ENCODE assay signal across 8 cellular contexts in the genomic region with DNA sequence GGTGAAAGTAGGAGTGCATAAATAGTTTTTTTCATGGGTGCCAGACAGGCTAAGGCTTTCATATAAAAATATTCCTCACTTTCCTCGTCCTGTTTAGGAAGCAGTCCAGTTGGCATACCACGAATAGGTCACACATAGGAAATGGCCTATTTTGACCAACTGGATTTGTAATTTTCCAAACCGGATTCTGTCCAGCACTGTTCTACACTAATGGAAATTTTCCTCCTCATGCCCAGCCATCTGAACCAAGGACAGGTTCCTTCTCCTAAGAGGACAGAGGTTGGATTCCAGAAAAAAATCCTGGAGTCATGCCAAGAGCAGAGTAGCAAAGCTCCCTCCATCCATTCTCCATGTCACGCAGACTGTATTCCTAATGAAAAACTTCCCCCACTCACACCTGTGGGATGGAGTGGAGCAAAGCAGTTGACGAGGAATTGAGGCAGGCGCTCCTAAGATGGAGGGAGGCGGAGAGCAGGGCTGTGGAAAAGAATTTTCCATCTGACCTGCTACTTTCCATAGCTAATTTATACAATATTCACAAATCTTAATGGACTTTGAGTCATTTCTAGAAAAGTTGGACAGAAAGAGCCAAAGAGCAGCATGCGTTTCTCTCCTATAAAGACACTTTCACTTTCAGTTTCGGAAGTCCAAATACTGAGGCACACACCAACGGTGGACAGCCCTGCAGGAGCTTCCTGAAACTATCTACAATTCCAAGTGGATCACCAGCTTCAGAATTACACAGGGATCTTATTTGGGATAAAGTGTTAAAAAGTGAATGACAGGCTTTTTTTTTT. TPM values are rescaled to one million over a fixed set of nuclear protein-coding genes. Genes with fewer than 3 reads are reported as not detected.
DNase-seq lines count a peak whose midpoint lies in the region; ATAC-seq and TF ChIP-seq lines count a peak whose summit lies in the region.

No MANE protein-coding gene starts in this region.

- BruUV-seq in Calu3 (replicated peaks; lab: Mats Ljungman, UMichigan) = no TSS peak

- no peaks in the 10 kb centered on the region for H4K20me1 ChIP-seq in OCI-LY3 (ENCODE audit: insufficient read depth, low read length)

- H3K9me3 ChIP-seq in CD8-positive, alpha-beta T cell (ENCODE audit: low read length) = no peaks in the 10 kb centered on the region
- H3K9me3 ChIP-seq in OCI-LY3 (ENCODE audit: insufficient read depth, low read length) = no peaks in the 10 kb centered on the region
- no peaks in the 10 kb centered on the region for H3K9me3 ChIP-seq in parathyroid adenoma (ENCODE audit: control insufficient read depth, low read length)
- no peaks in the 10 kb centered on the region for H3K9me3 ChIP-seq in WERI-Rb-1 (ENCODE audit: severe bottlenecking)

- peak overlapping the region; percentile 10; the same call in 1 of the 2 replicates for H3K4me2 ChIP-seq in OCI-LY3 (ENCODE audit: low read length)
- H3K4me2 ChIP-seq in parathyroid adenoma (ENCODE audit: low read length) = peak overlapping the region; percentile 9

- H3K79me2 ChIP-seq in OCI-LY3 (ENCODE audit: low read length) (no peaks in the 10 kb centered on the region), parathyroid adenoma (no peaks in the 10 kb centered on the region)

- no peaks in the 10 kb centered on the region for H3K27me3 ChIP-seq in CD8-positive, alpha-beta T cell (ENCODE audit: insufficient read depth, low read length)
- H3K27me3 ChIP-seq in OCI-LY3 (ENCODE audit: low read depth, low read length) (no peaks in the 10 kb centered on the region), parathyroid adenoma (ENCODE audit: control insufficient read depth, insufficient read depth, low read length) (no peaks in the 10 kb centered on the region), WERI-Rb-1 (ENCODE audit: insufficient read depth, low read depth, severe bottlenecking) (no peaks in the 10 kb centered on the region)

- H3K4me1 ChIP-seq in CD8-positive, alpha-beta T cell (ENCODE audit: insufficient read depth, low read length) = peaks cover 16% of the 10 kb centered on the region
- H3K4me1 ChIP-seq in OCI-LY3 (ENCODE audit: low read length) = peaks cover 11% of the 10 kb centered on the region
- peaks cover 25% of the 10 kb centered on the region for H3K4me1 ChIP-seq in parathyroid adenoma

- peaks cover 17% of the 10 kb centered on the region for H3K36me3 Mint-ChIP-seq in CD8-positive, alpha-beta T cell
- H3K36me3 Mint-ChIP-seq in effector memory CD8-positive, alpha-beta T cell (ENCODE audit: insufficient read depth) = peaks cover 26% of the 10 kb centered on the region
- H3K36me3 Mint-ChIP-seq in Calu3 (ENCODE audit: insufficient read depth, unreplicated experiment) = peaks cover 23% of the 10 kb centered on the region

- H3K27me3 Mint-ChIP-seq in CD8-positive, alpha-beta T cell (ENCODE audit: low read depth) = no peaks in the 10 kb centered on the region
- H3K27me3 Mint-ChIP-seq in effector memory CD8-positive, alpha-beta T cell = no peaks in the 10 kb centered on the region
- H3K27me3 Mint-ChIP-seq in Calu3 (ENCODE audit: unreplicated experiment) = no peaks in the 10 kb centered on the region

- CTCF ChIA-PET in CD8-positive, alpha-beta T cell (lab: Charles Lee) = interaction anchor here (0.6 to 1.2 kb wide), 2 partner anchors 47 to 76 kb away, joined by 3 to 4 read pairs; no protein-coding TSS in a partner anchor
- CTCF ChIA-PET in Calu3 (lab: Charles Lee) = interaction anchor here (0.7 kb wide), 1 partner anchor 118 kb away, joined by 5 read pairs; no protein-coding TSS in a partner anchor

- peak overlapping the region; percentile 74 for H3K27ac Mint-ChIP-seq in CD8-positive, alpha-beta T cell
- H3K27ac Mint-ChIP-seq in effector memory CD8-positive, alpha-beta T cell = peak overlapping the region; percentile 96
- H3K27ac Mint-ChIP-seq in Calu3 (ENCODE audit: unreplicated experiment) = no peak overlapping the region

- H2AFZ ChIP-seq in OCI-LY3 (ENCODE audit: low read depth, low read length) (no peak overlapping the region), parathyroid adenoma (peak overlapping the region; percentile 72)

- no peak overlapping the region for H3K9ac ChIP-seq in OCI-LY3 (ENCODE audit: low read length)
- H3K9ac ChIP-seq in parathyroid adenoma = no peak overlapping the region

- H3K9me3 Mint-ChIP-seq in CD8-positive, alpha-beta T cell = no peaks in the 10 kb centered on the region
- no peaks in the 10 kb centered on the region for H3K9me3 Mint-ChIP-seq in effector memory CD8-positive, alpha-beta T cell
- H3K9me3 Mint-ChIP-seq in Calu3 (ENCODE audit: low read depth, unreplicated experiment) = no peaks in the 10 kb centered on the region

- TF ChIP-seq CTCF in CD8-positive, alpha-beta T cell (IDR thresholded peaks at IDR 0.05) = no peak
- TF ChIP-seq CTCF in OCI-LY3 (IDR thresholded peaks at IDR 0.05; ENCODE audit: low read depth, low read length) (no peak), parathyroid adenoma (IDR thresholded peaks at IDR 0.05) (no peak), Calu3 (IDR thresholded peaks at IDR 0.05; ENCODE audit: unreplicated experiment) (no peak), WERI-Rb-1 (IDR thresholded peaks at IDR 0.05; ENCODE audit: low read depth, low read length) (no peak)

- peak overlapping the region; percentile 3 for H3K27ac ChIP-seq in CD8-positive, alpha-beta T cell (ENCODE audit: low read depth, low read length)
- H3K27ac ChIP-seq in OCI-LY3 (ENCODE audit: low read length) = no peak overlapping the region
- H3K27ac ChIP-seq in parathyroid adenoma = no peak overlapping the region
- no peak overlapping the region for H3K27ac ChIP-seq in WERI-Rb-1

- H3K4me3 ChIP-seq in CD8-positive, alpha-beta T cell (ENCODE audit: low read depth, low read length) = peak overlapping the region; percentile 38
- H3K4me3 ChIP-seq in OCI-LY3 (ENCODE audit: low read length) (no peak overlapping the region), parathyroid adenoma (ENCODE audit: low read depth, low read length) (peak overlapping the region; percentile 20), WERI-Rb-1 (ENCODE audit: low read depth, low read length) (no peak overlapping the region)

- DNase-seq in CD8-positive, alpha-beta T cell = no peak
- no peak for DNase-seq in effector memory CD8-positive, alpha-beta T cell
- DNase-seq in Calu3 (no peak), 8988T (no peak), islet precursor cell (no peak), WERI-Rb-1 (no peak)

- H3K36me3 ChIP-seq in CD8-positive, alpha-beta T cell (ENCODE audit: insufficient read depth, low read length) = no peaks in the 10 kb centered on the region
- H3K36me3 ChIP-seq in OCI-LY3 (replicated peaks; ENCODE audit: low read depth, low read length) (peaks cover 4% of the 10 kb centered on the region), parathyroid adenoma (ENCODE audit: control insufficient read depth, insufficient read depth, low read length) (no peaks in the 10 kb centered on the region), WERI-Rb-1 (no peaks in the 10 kb centered on the region)

- intact Hi-C loops in CD8-positive, alpha-beta T cell (cut with DNase I, micrococcal nuclease) = loop anchor here in 1 of 2 experiments (5.0 kb wide), 2 partner anchors 60 to 80 kb away; no protein-coding TSS in a partner anchor
- intact Hi-C loops in Calu3 (cut with micrococcal nuclease; ENCODE audit: unreplicated experiment) = no loop called here

- POLR2A ChIA-PET in CD8-positive, alpha-beta T cell (lab: Charles Lee) = no interaction called here

- ATAC-seq in CD8-positive, alpha-beta T cell = no peak
- ATAC-seq in effector memory CD8-positive, alpha-beta T cell (replicated peaks) = peak; percentile 44

- H3K4me1 Mint-ChIP-seq in CD8-positive, alpha-beta T cell (ENCODE audit: low read depth) = peaks cover 38% of the 10 kb centered on the region
- H3K4me1 Mint-ChIP-seq in effector memory CD8-positive, alpha-beta T cell (ENCODE audit: low read depth in 2 of 2) = peaks cover 20% of the 10 kb centered on the region in 2 donors
- H3K4me1 Mint-ChIP-seq in Calu3 (ENCODE audit: low read depth, unreplicated experiment) = no peaks in the 10 kb centered on the region

- peak overlapping the region; percentile 77 for H3K4me3 Mint-ChIP-seq in CD8-positive, alpha-beta T cell
- peak overlapping the region; percentile 85 to 88 for H3K4me3 Mint-ChIP-seq in effector memory CD8-positive, alpha-beta T cell
- no peak overlapping the region for H3K4me3 Mint-ChIP-seq in Calu3 (ENCODE audit: low read depth, unreplicated experiment)

RNA-seq across cellular contexts. Expression of gene PANK2, which starts 43.3 kb away (rescaled TPM):
- 10 to 100 TPM; 44.2 to 53.5 TPM for total RNA-seq in CD8-positive, alpha-beta T cell
- total RNA-seq in Calu3 (2022) = 37.9 TPM in 2 replicates

Comparison
In these comparisons a context has a peak if more than half of its experiments do, and no peak if none do; other contexts are left out.
1. H3K4me3 ChIP-seq: peak in CD8-positive, alpha-beta T cell (single experiment) and parathyroid adenoma (single experiment); none in OCI-LY3 (single experiment) and WERI-Rb-1 (single experiment).